Comparison of ENCODE assay signal across 37 cellular contexts in the genomic region with DNA sequence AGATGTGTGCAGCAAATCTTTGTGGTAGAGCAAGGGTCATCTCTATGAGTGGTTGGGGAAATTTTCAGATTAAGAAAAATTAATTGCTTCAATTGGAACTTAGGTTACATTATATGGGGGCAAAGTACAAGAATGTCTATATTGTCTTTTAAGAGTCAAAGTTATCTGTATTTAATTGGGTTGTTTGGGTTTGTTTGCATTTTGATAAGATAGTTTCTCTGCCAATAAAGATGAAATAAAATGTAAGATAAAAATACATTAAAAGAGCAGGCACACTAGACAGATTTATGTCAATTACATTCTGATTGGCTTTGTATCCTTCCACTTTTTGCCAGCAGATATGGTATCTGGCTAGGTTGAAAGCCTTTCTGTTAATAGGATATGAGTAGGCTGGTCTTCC.
"Had no signal": no experiment of that assay in that cellular context is flagged by ENCODE, and none has a peak within 500 bp of the region (broad histone marks: within the 10 kb centered on the region; RNA-seq: fewer than 3 reads in every experiment).

No MANE protein-coding gene starts in this region.

- H3K27ac Mint-ChIP-seq: activated B cell treated with CpG ODN at 0.5 μM for 24 hours; activated CD4-positive, alpha-beta memory T cell treated with anti-CD3 and anti-CD28 coated beads for 36 hours; activated CD4-positive, alpha-beta T cell treated with anti-CD3 and anti-CD28 coated beads, Interleukin-2, amount 10 ng/mL, durations not matched to agents 24 days and 14 days; activated CD8-positive, alpha-beta T cell treated with anti-CD3 and anti-CD28 coated beads for 36 hours; activated naive CD4-positive, alpha-beta T cell treated with anti-CD3 and anti-CD28 coated beads for 36 hours; activated naive CD4-positive, alpha-beta T cell treated with anti-CD3 and anti-CD28 coated beads, Interleukin-2, amount 50 U/mL, for 72 hours; activated naive CD8-positive, alpha-beta T cell treated with anti-CD3 and anti-CD28 coated beads for 36 hours; activated T-cell treated with anti-CD3 and anti-CD28 coated beads, Interleukin-2, amount 50 U/mL, for 72 hours; activated T-helper 1 cell treated with anti-CD3 and anti-CD28 coated beads, Interleukin-12 subunit alpha, Interleukin-12 subunit beta, Interleukin-2, Interleukin-4 antibody, amounts not matched to agents 30 ng/mL and 10 ng/mL and 1 ng/mL, durations not matched to agents 14 hours and 24 hours and 36 hours; activated T-helper 17 cell treated with anti-CD3 and anti-CD28 coated beads, Interleukin-2, amount 50 U/mL, for 72 hours; T-helper 1 cell treated with Interleukin-12 subunit alpha and Interleukin-12 subunit beta and Interleukin-4 antibody, amounts not matched to agents 30 μg/mL and 1 μg/mL, for 36 hours; T-helper 2 cell treated with Interferon-gamma antibody and Interleukin-4, amounts not matched to agents 5 μg/mL and 100 μg/mL, for 36 hours had no signal

- ATAC-seq: activated CD8-positive, alpha-beta T cell treated with anti-CD3 and anti-CD28 coated beads for 36 hours; activated naive CD4-positive, alpha-beta T cell treated with anti-CD3 and anti-CD28 coated beads, Interleukin-2, amount 50 U/mL, for 72 hours; activated T-cell treated with anti-CD3 and anti-CD28 coated beads, Interleukin-2, amount 50 U/mL, for 4 hours; activated T-cell treated with anti-CD3 and anti-CD28 coated beads, Interleukin-2, amount 50 U/mL, for 72 hours; activated T-helper 17 cell treated with anti-CD3 and anti-CD28 coated beads, Interleukin-2, amount 50 U/mL, for 72 hours; body of pancreas had no signal

- DNase-seq: activated B cell treated with CpG ODN at 0.5 μM for 24 hours; activated CD4-positive, alpha-beta memory T cell treated with anti-CD3 and anti-CD28 coated beads for 36 hours; activated CD4-positive, alpha-beta T cell treated with anti-CD3 and anti-CD28 coated beads for 4 hours; activated CD4-positive, alpha-beta T cell treated with anti-CD3 and anti-CD28 coated beads, Interleukin-2, amount 10 ng/mL, durations not matched to agents 24 days and 14 days; activated CD4-positive, alpha-beta T cell treated with anti-CD3 and anti-CD28 coated beads, Interleukin-2, amount 50 U/mL, for 1 hour; activated CD4-positive, alpha-beta T cell treated with anti-CD3 and anti-CD28 coated beads, Interleukin-2, amount 50 U/mL, for 4 hours; activated CD4-positive, CD25-positive, alpha-beta regulatory T cell treated with anti-CD3 and anti-CD28 coated beads, Interleukin-2, amount 50 U/mL, for 72 hours; activated CD8-positive, alpha-beta memory T cell treated with anti-CD3 and anti-CD28 coated beads, Interleukin-2, amount 50 U/mL, for 4 hours; activated CD8-positive, alpha-beta T cell treated with anti-CD3 and anti-CD28 coated beads for 36 hours; activated effector memory CD4-positive, alpha-beta T cell treated with anti-CD3 and anti-CD28 coated beads, Interleukin-2, amount 50 U/mL, for 16 hours; activated gamma-delta T cell treated with Interleukin-2 at 50 U/mL for 16 hours; activated naive CD4-positive, alpha-beta T cell; activated naive CD4-positive, alpha-beta T cell treated with anti-CD3 and anti-CD28 coated beads for 36 hours; activated naive CD4-positive, alpha-beta T cell treated with anti-CD3 and anti-CD28 coated beads, Interleukin-2, amount 50 U/mL, for 16 hours; activated naive CD8-positive, alpha-beta T cell treated with anti-CD3 and anti-CD28 coated beads for 36 hours; activated T-cell treated with anti-CD3 and anti-CD28 coated beads for 4 hours; activated T-cell treated with anti-CD3 and anti-CD28 coated beads, Interleukin-2, amount 50 U/mL, for 1 hour; activated T-cell treated with anti-CD3 and anti-CD28 coated beads, Interleukin-2, amount 50 U/mL, for 4 hours; activated T-cell treated with anti-CD3 and anti-CD28 coated beads, Interleukin-2, amount 50 U/mL, for 72 hours; adrenal gland; amniotic stem cell; aorta; body of pancreas; brain microvascular endothelial cell; central memory CD4-positive, alpha-beta T cell; T-helper 1 cell; T-helper 2 cell; T-helper 9 cell had no signal

- H3K27ac ChIP-seq: adrenal gland, body of pancreas, brain microvascular endothelial cell, breast epithelium, VCaP had no signal

- H3K36me3 ChIP-seq: adrenal gland, brain microvascular endothelial cell, breast epithelium had no signal

- H3K4me3 ChIP-seq: adrenal gland, body of pancreas, breast epithelium had no signal

- H3K4me1 Mint-ChIP-seq: activated B cell treated with CpG ODN at 0.5 μM for 24 hours; activated CD4-positive, alpha-beta T cell treated with anti-CD3 and anti-CD28 coated beads, Interleukin-2, amount 10 ng/mL, durations not matched to agents 24 days and 14 days; activated naive CD8-positive, alpha-beta T cell treated with anti-CD3 and anti-CD28 coated beads for 36 hours; activated T-helper 17 cell treated with anti-CD3 and anti-CD28 coated beads, Interleukin-2, amount 50 U/mL, for 72 hours had no signal

- H3K36me3 Mint-ChIP-seq: activated CD4-positive, alpha-beta memory T cell treated with anti-CD3 and anti-CD28 coated beads for 36 hours; activated naive CD4-positive, alpha-beta T cell treated with anti-CD3 and anti-CD28 coated beads, Interleukin-2, amount 50 U/mL, for 72 hours; activated naive CD8-positive, alpha-beta T cell treated with anti-CD3 and anti-CD28 coated beads for 36 hours had no signal

- H3K9me3 ChIP-seq: adrenal gland, body of pancreas, breast epithelium had no signal

- H3K4me1 ChIP-seq: body of pancreas, breast epithelium had no signal

- FAIRE-seq: astrocyte, TTC549 had no signal

- H3K4me3 Mint-ChIP-seq: activated B cell treated with CpG ODN at 0.5 μM for 24 hours; activated CD4-positive, alpha-beta memory T cell treated with anti-CD3 and anti-CD28 coated beads for 36 hours; activated CD4-positive, alpha-beta T cell treated with anti-CD3 and anti-CD28 coated beads, Interleukin-2, amount 10 ng/mL, durations not matched to agents 24 days and 14 days; activated CD8-positive, alpha-beta T cell treated with anti-CD3 and anti-CD28 coated beads for 36 hours; activated naive CD4-positive, alpha-beta T cell treated with anti-CD3 and anti-CD28 coated beads for 36 hours; activated naive CD8-positive, alpha-beta T cell treated with anti-CD3 and anti-CD28 coated beads for 36 hours; activated T-cell treated with anti-CD3 and anti-CD28 coated beads, Interleukin-2, amount 50 U/mL, for 4 hours; activated T-cell treated with anti-CD3 and anti-CD28 coated beads, Interleukin-2, amount 50 U/mL, for 72 hours; activated T-helper 1 cell treated with anti-CD3 and anti-CD28 coated beads, Interleukin-12 subunit alpha, Interleukin-12 subunit beta, Interleukin-2, Interleukin-4 antibody, amounts not matched to agents 30 ng/mL and 10 ng/mL and 1 ng/mL, durations not matched to agents 14 hours and 24 hours and 36 hours; activated T-helper 17 cell treated with anti-CD3 and anti-CD28 coated beads, Interleukin-2, amount 50 U/mL, for 72 hours; T-helper 1 cell treated with Interleukin-12 subunit alpha and Interleukin-12 subunit beta and Interleukin-4 antibody, amounts not matched to agents 30 μg/mL and 1 μg/mL, for 36 hours; T-helper 2 cell treated with Interferon-gamma antibody and Interleukin-4, amounts not matched to agents 5 μg/mL and 100 μg/mL, for 36 hours had no signal

- H3K27me3 Mint-ChIP-seq: activated B cell treated with CpG ODN at 0.5 μM for 24 hours; activated CD4-positive, alpha-beta memory T cell treated with anti-CD3 and anti-CD28 coated beads for 36 hours; activated CD4-positive, alpha-beta T cell treated with anti-CD3 and anti-CD28 coated beads, Interleukin-2, amount 10 ng/mL, durations not matched to agents 24 days and 14 days; activated CD8-positive, alpha-beta T cell treated with anti-CD3 and anti-CD28 coated beads for 36 hours; activated T-helper 17 cell treated with anti-CD3 and anti-CD28 coated beads, Interleukin-2, amount 50 U/mL, for 72 hours had no signal

- H3K27me3 ChIP-seq: adrenal gland, body of pancreas, brain microvascular endothelial cell, breast epithelium had no signal
